18 cellular contexts compared by ENCODE assay signal in genomic region chr2:240898108-240898730, GRCh38. TPM values are rescaled to one million over a fixed set of nuclear protein-coding genes. Genes with fewer than 3 reads are reported as not detected.
A peak's percentile ranks its signal among the peaks of the same experiment; 100 is the strongest.
DNase-seq lines count a peak whose midpoint lies in the region; ATAC-seq, FAIRE-seq and TF ChIP-seq lines count a peak whose summit lies in the region.
"Had no signal": no experiment of that assay in that cellular context is flagged by ENCODE, and none has a peak within 500 bp of the region (broad histone marks: within the 10 kb centered on the region; RNA-seq: fewer than 3 reads in every experiment).

No MANE protein-coding gene starts in this region.

- H3K27ac Mint-ChIP-seq in stimulated activated naive CD8-positive, alpha-beta T cell treated with anti-CD3 and anti-CD28 coated beads, Interleukin-15, amount 100 ng/mL, for 72 hours = no peak overlapping the region
- H3K27ac Mint-ChIP-seq: activated CD8-positive, alpha-beta T cell treated with anti-CD3 and anti-CD28 coated beads for 36 hours; CD14-positive monocyte; endodermal cell; memory B cell had no signal

- no peaks in the 10 kb centered on the region for H3K9me3 ChIP-seq in neuronal stem cell (replicated peaks in 1 of 2; ENCODE audit: control insufficient read depth in 2 of 2, insufficient read depth in 1 of 2, low read depth in 1 of 2, low read length in 2 of 2)
- H3K9me3 ChIP-seq in upper lobe of left lung = no peaks in the 10 kb centered on the region
- H3K9me3 ChIP-seq: body of pancreas had no signal

- no peak overlapping the region for H3K4me3 Mint-ChIP-seq in stimulated activated naive CD8-positive, alpha-beta T cell treated with anti-CD3 and anti-CD28 coated beads, Interleukin-15, amount 100 ng/mL, for 72 hours
- H3K4me3 Mint-ChIP-seq: activated CD8-positive, alpha-beta T cell treated with anti-CD3 and anti-CD28 coated beads for 36 hours; CD14-positive monocyte; endodermal cell; memory B cell had no signal

- TF ChIP-seq EP300 in upper lobe of left lung (IDR thresholded peaks at IDR 0.05) = no peak

- peaks cover 0 to 5% (median 3%) of the 10 kb centered on the region in 3 experiments for H3K27me3 ChIP-seq in neuronal stem cell (ENCODE audit: control insufficient read depth in 3 of 3, insufficient read depth in 3 of 3, low read depth in 1 of 3, low read length in 3 of 3)
- no peaks in the 10 kb centered on the region for H3K27me3 ChIP-seq in upper lobe of left lung
- H3K27me3 ChIP-seq: body of pancreas had no signal

- peak; percentile 60 for DNase-seq in left cardiac atrium
- DNase-seq in neuronal stem cell (ENCODE audit: low spot score) = no peak
- peak; percentile 32 to 62 for DNase-seq in upper lobe of left lung
- no peak for DNase-seq in urothelium cell line (ENCODE audit: low spot score)
- DNase-seq in stimulated activated naive CD8-positive, alpha-beta T cell treated with anti-CD3 and anti-CD28 coated beads, Interleukin-15, amount 100 ng/mL, for 72 hours = no peak
- DNase-seq in NK-92 (lab: John Stamatoyannopoulos, UW; ENCODE audit: unreplicated experiment) = no peak
- DNase-seq: activated CD8-positive, alpha-beta T cell treated with anti-CD3 and anti-CD28 coated beads for 36 hours; activated gamma-delta T cell treated with Interleukin-2 at 50 U/mL for 16 hours; body of pancreas; endodermal cell; head of caudate nucleus; NCI-H446 treated with DMSO at 0.1 percent for 48 hours had no signal

- H2BK12ac ChIP-seq in neuronal stem cell (ENCODE audit: low read length) = no peak overlapping the region

- H3K4me1 ChIP-seq in neuronal stem cell (ENCODE audit: control insufficient read depth in 2 of 2, insufficient read depth in 1 of 2, low read depth in 1 of 2, low read length in 2 of 2) = peaks cover 0 to 4% of the 10 kb centered on the region in 2 donors
- peaks cover 18 to 24% (median 22%) of the 10 kb centered on the region in 4 donors for H3K4me1 ChIP-seq in upper lobe of left lung

- no peaks in the 10 kb centered on the region for H3K36me3 ChIP-seq in neuronal stem cell (replicated peaks in 1 of 2; ENCODE audit: control insufficient read depth in 2 of 2, insufficient read depth in 2 of 2, low read length in 2 of 2)
- no peaks in the 10 kb centered on the region for H3K36me3 ChIP-seq in upper lobe of left lung

- peak overlapping the region; percentile 75 for H2BK15ac ChIP-seq in neuronal stem cell (ENCODE audit: low read length)

- no peak overlapping the region for H3K23ac ChIP-seq in neuronal stem cell (ENCODE audit: low read depth, low read length, poor library complexity)

- ATAC-seq in left cardiac atrium (peak; percentile 53 to 67), upper lobe of left lung (ENCODE audit: low FRiP score in 2 of 2) (peak; percentile 2 to 50), HG02938 (IDR thresholded peaks at IDR 0.05; ENCODE audit: unreplicated experiment) (no peak)
- no peak for ATAC-seq in stimulated activated naive CD8-positive, alpha-beta T cell treated with anti-CD3 and anti-CD28 coated beads, Interleukin-15, amount 100 ng/mL, for 72 hours
- ATAC-seq: activated CD8-positive, alpha-beta T cell treated with anti-CD3 and anti-CD28 coated beads for 36 hours; body of pancreas had no signal

- H3K9me3 Mint-ChIP-seq in stimulated activated naive CD8-positive, alpha-beta T cell treated with anti-CD3 and anti-CD28 coated beads, Interleukin-15, amount 100 ng/mL, for 72 hours = no peaks in the 10 kb centered on the region
- H3K9me3 Mint-ChIP-seq: activated CD8-positive, alpha-beta T cell treated with anti-CD3 and anti-CD28 coated beads for 36 hours had no signal

- H3K79me1 ChIP-seq in neuronal stem cell (ENCODE audit: low read depth, low read length) = no peaks in the 10 kb centered on the region

- H2AK5ac ChIP-seq in neuronal stem cell (ENCODE audit: low read depth, low read length) = peak overlapping the region; percentile 11

- intact Hi-C loops in left cardiac atrium (cut with DNase I) = no loop called here

- no peak overlapping the region for H2BK120ac ChIP-seq in neuronal stem cell (ENCODE audit: low read depth, low read length)

- no peak for TF ChIP-seq POLR2A in upper lobe of left lung (IDR thresholded peaks at IDR 0.05)

- H2BK5ac ChIP-seq in neuronal stem cell (ENCODE audit: low read length) = peak overlapping the region; percentile 39

- no peak overlapping the region for H4K91ac ChIP-seq in neuronal stem cell (ENCODE audit: low read depth, low read length, poor library complexity)

- H3K4me2 ChIP-seq in neuronal stem cell (ENCODE audit: insufficient read depth, low read length, poor library complexity, severe bottlenecking) = no peak overlapping the region

- FAIRE-seq in urothelium cell line (lab: Jason Lieb, UNC) = no peak
- FAIRE-seq: GM12892 had no signal

- peaks cover 16% of the 10 kb centered on the region for H3K27me3 Mint-ChIP-seq in stimulated activated naive CD8-positive, alpha-beta T cell treated with anti-CD3 and anti-CD28 coated beads, Interleukin-15, amount 100 ng/mL, for 72 hours
- H3K27me3 Mint-ChIP-seq: activated CD8-positive, alpha-beta T cell treated with anti-CD3 and anti-CD28 coated beads for 36 hours had no signal

- H4K8ac ChIP-seq in neuronal stem cell (ENCODE audit: low read depth, low read length) = no peak overlapping the region

- no peak overlapping the region for H3K14ac ChIP-seq in neuronal stem cell (ENCODE audit: low read length)

- peaks cover 11% of the 10 kb centered on the region for H3K4me1 Mint-ChIP-seq in stimulated activated naive CD8-positive, alpha-beta T cell treated with anti-CD3 and anti-CD28 coated beads, Interleukin-15, amount 100 ng/mL, for 72 hours
- H3K4me1 Mint-ChIP-seq: CD14-positive monocyte had no signal

- H3K4me3 ChIP-seq in neuronal stem cell (ENCODE audit: low read length in 2 of 2) (no peak overlapping the region), upper lobe of left lung (no peak overlapping the region)
- H3K4me3 ChIP-seq: body of pancreas had no signal

- WGBS in neuronal stem cell (ENCODE audit: extremely low coverage in 2 of 2, insufficient read length in 2 of 2, insufficient replicate concordance in 1 of 2), 2 donors = no CpG with 5 or more reads among the region's 17 CpGs
- 34 to 62% methylated on average over 6 to 17 of the region's 17 CpGs for WGBS in upper lobe of left lung, 2 donors

- TF ChIP-seq CTCF in VCaP (conservative IDR thresholded peaks at IDR 0.05) (no peak), upper lobe of left lung (IDR thresholded peaks at IDR 0.05) (no peak)

- no peak overlapping the region for H2AFZ ChIP-seq in neuronal stem cell (ENCODE audit: low read length)

- H3K27ac ChIP-seq in VCaP (peak overlapping the region; percentile 60), neuronal stem cell (replicated peaks; ENCODE audit: low read length) (no peak overlapping the region), upper lobe of left lung (peak overlapping the region; percentile 60 to 77 (median 74))

- no peak overlapping the region for H3K9ac ChIP-seq in neuronal stem cell (ENCODE audit: low read depth, low read length, poor library complexity)

- peak overlapping the region; percentile 26 for H3K4ac ChIP-seq in neuronal stem cell (ENCODE audit: low read length)

- peak overlapping the region; percentile 20 for H3K18ac ChIP-seq in neuronal stem cell (ENCODE audit: low read length)

RNA-seq across cellular contexts. Expression of gene MAB21L4, which starts 2.3 kb away (rescaled TPM):
- total RNA-seq in left cardiac atrium (not detected), upper lobe of left lung (100 to 1,000 TPM in 1 of 6 donors, 10 to 100 TPM in 5; 11.5 to 117 (median 29.0) TPM)
- not detected for polyA plus RNA-seq in neuronal stem cell (2013, experiment 1 of 2)
- polyA plus RNA-seq in neuronal stem cell (2013, experiment 2 of 2) = not detected
- total RNA-seq: activated CD8-positive, alpha-beta T cell treated with anti-CD3 and anti-CD28 coated beads for 36 hours; osteocyte had no signal
- polyA plus RNA-seq: CD14-positive monocyte had no signal

RNA-seq across cellular contexts. Expression of gene CROCC2, which starts 7.9 kb away (rescaled TPM):
- total RNA-seq in left cardiac atrium (not detected), upper lobe of left lung (10 to 100 TPM in 3 of 6 donors, 1 to 10 TPM in 2, under 1 TPM in 1; 0.23 to 17.8 (median 7.6) TPM)
- not detected for polyA plus RNA-seq in neuronal stem cell (2013, experiment 1 of 2)
- polyA plus RNA-seq in neuronal stem cell (2013, experiment 2 of 2) = not detected
- total RNA-seq: activated CD8-positive, alpha-beta T cell treated with anti-CD3 and anti-CD28 coated beads for 36 hours; endodermal cell; osteocyte had no signal
- polyA plus RNA-seq: CD14-positive monocyte had no signal

RNA-seq across cellular contexts. Expression of gene AGXT, which starts 29.6 kb away (rescaled TPM):
- total RNA-seq in left cardiac atrium (under 1 TPM; 0.24 to 0.29 TPM), upper lobe of left lung (under 1 TPM in 3 of 6 donors, not detected in 3; 0.30 to 0.46 (median 0.44) TPM)
- polyA plus RNA-seq in neuronal stem cell (2013, experiment 1 of 2) = not detected
- not detected for polyA plus RNA-seq in neuronal stem cell (2013, experiment 2 of 2)
- total RNA-seq: activated CD8-positive, alpha-beta T cell treated with anti-CD3 and anti-CD28 coated beads for 36 hours; osteocyte had no signal
- polyA plus RNA-seq: CD14-positive monocyte had no signal

Comparison
In these comparisons a context has a peak if more than half of its experiments do, and no peak if none do; other contexts are left out.
1. ATAC-seq: peak in left cardiac atrium (2 of 2) and upper lobe of left lung (2 of 2); none in HG02938 (single experiment) and stimulated activated naive CD8-positive, alpha-beta T cell treated with anti-CD3 and anti-CD28 coated beads, Interleukin-15, amount 100 ng/mL, for 72 hours (single experiment).
2. DNase-seq: peak in left cardiac atrium (single experiment) and upper lobe of left lung (2 of 2); none in neuronal stem cell (single experiment), urothelium cell line (single experiment), stimulated activated naive CD8-positive, alpha-beta T cell treated with anti-CD3 and anti-CD28 coated beads, Interleukin-15, amount 100 ng/mL, for 72 hours (0 of 2) and NK-92 (single experiment).
3. RNA of gene MAB21L4, which starts 2.3 kb away (total RNA-seq): 11.5 to 117 TPM in upper lobe of left lung; not detected in left cardiac atrium; every median in the first group is over 10 times any median in the second.